In the genomic region with DNA sequence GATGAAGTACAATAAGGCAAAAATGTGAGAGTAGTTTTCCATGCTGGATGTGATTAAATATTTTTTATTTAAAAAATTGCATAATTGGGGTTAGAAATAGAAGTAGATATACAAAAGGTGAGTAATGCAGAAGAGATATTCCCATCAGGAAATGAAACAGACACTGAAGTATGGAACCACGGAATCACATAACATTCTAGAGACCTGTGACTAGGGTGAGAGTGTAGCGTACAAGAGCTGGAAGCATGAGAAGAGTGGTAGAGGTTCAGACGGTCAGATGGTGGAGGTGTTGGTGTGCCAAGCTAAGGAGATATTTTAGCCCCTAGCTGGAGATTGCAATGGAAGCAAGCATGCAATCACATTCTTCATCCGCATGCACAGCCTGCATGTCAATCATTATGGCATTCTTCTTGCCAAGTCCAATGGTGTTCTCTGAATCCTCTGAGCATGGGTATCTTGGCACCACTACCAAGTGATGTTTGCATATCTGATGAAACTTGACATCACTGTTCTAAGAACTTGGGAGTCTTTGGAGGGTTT, we compare ENCODE assay signal across 27 cellular contexts.
"Had no signal": no experiment of that assay in that cellular context is flagged by ENCODE, and none has a peak within 500 bp of the region (broad histone marks: within the 10 kb centered on the region; RNA-seq: fewer than 3 reads in every experiment).

No MANE protein-coding gene starts in this region.

- ATAC-seq: esophagus mucosa; gastrocnemius medialis; left lobe of liver; mucosa of descending colon; natural killer cell treated with Interleukin-12 subunit alpha and Interleukin-12 subunit beta and Interleukin-15 and Interleukin-18, amount 100 ng/mL, for 72 hours; right lobe of liver; stimulated activated memory B cell treated with anti-CD40 and anti-IgM and Interleukin-4, amounts not matched to agents 10 μg/mL and 1 μg/mL and 100 μg/mL, for 72 hours; stimulated activated naive CD8-positive, alpha-beta T cell treated with anti-CD3 and anti-CD28 coated beads, Interleukin-15, Interleukin-2, amounts not matched to agents 100 U/mL and 50 U/mL, for 24 hours had no signal

- H3K9ac ChIP-seq: parathyroid adenoma had no signal

- H3K4me1 ChIP-seq: gastrocnemius medialis, parathyroid adenoma, right lobe of liver, testis, tibial artery had no signal

- H3K79me2 ChIP-seq: parathyroid adenoma had no signal

- H3K9me3 ChIP-seq: gastrocnemius medialis, neutrophil, right lobe of liver, testis, tibial artery had no signal

- H3K4me2 ChIP-seq: smooth muscle cell had no signal

- H3K4me3 ChIP-seq: dorsolateral prefrontal cortex, gastrocnemius medialis, mucosa of descending colon, right lobe of liver, smooth muscle cell, testis, tibial artery had no signal

- H3K36me3 ChIP-seq: gastrocnemius medialis, neutrophil, right lobe of liver, tibial artery had no signal

- H3K27ac ChIP-seq: dorsolateral prefrontal cortex, epithelial cell of prostate, gastrocnemius medialis, neutrophil, parathyroid adenoma, right lobe of liver, testis, tibial artery had no signal

- FAIRE-seq: colon, kidney had no signal

- H2AFZ ChIP-seq: parathyroid adenoma had no signal

- H3K27me3 ChIP-seq: dorsolateral prefrontal cortex, gastrocnemius medialis, neutrophil, right lobe of liver, testis, tibial artery had no signal

- DNase-seq: dorsolateral prefrontal cortex; effector CD4-positive, alpha-beta T cell; endodermal cell; foreskin fibroblast; gastrocnemius medialis; head of caudate nucleus; kidney; mesenchymal stem cell; mucosa of descending colon; naive B cell; right lobe of liver; stimulated activated CD4-positive, alpha-beta T cell treated with anti-CD3 and anti-CD28 coated beads, Interleukin-12 subunit alpha, Interleukin-12 subunit beta, amount 100 ng/mL, for 4 hours; stimulated activated CD4-positive, alpha-beta T cell treated with anti-CD3 and anti-CD28 coated beads, Interleukin-1b, Interleukin-23, amount 100 ng/mL, for 48 hours; stimulated activated CD4-positive, alpha-beta T cell treated with anti-CD3 and anti-CD28 coated beads, Interleukin-4, amount 100 ng/mL, for 4 hours; stimulated activated naive CD8-positive, alpha-beta T cell treated with anti-CD3 and anti-CD28 coated beads, Interleukin-15, Interleukin-2, amounts not matched to agents 100 U/mL and 50 U/mL, for 24 hours; substantia nigra; testis; tibial artery had no signal
